1 cellular context compared by ENCODE assay signal in the genomic region with DNA sequence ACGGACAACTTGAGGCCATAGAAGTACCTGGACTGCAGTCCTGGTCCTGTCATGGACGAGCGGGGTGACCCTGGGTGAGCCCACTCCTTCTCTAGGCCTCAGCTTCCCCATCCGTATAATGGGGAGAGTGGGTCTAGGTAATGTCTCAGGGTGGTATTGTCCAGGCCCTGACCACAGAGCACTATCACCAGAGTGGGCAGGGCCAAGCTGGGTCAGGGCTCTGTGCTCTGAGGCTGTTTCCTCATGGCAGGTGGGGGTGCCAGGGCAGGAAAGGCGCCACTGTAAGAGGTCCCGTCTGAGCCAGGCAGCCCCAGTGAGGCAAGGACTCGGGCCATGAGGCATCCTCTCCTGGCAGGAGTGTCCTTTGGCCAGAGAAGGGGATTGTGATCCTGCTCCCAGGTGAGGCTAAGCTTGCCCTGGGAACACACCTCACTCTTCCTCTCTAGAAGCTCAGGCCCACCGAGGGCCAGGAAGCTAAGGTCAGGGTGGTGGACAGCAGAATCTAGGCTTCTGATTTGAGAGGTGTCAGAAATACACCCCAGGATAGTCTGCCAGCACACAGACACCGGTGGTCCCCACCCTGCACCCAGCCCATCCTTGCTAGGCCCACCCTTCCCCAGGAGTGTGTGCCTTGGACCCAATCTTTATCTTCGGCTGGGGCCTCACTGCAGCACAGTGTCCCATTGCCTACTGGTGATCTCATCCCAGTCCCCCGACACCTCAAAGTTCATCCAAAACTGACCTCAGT.
TF ChIP-seq lines count a peak whose summit lies in the region.

No MANE protein-coding gene starts in this region.

TF ChIP-seq in IMR-90, 13 proteins besides CTCF, POLR2A, EP300 and RAD21 (continued from another document):
- TF ChIP-seq, protein P1, sequence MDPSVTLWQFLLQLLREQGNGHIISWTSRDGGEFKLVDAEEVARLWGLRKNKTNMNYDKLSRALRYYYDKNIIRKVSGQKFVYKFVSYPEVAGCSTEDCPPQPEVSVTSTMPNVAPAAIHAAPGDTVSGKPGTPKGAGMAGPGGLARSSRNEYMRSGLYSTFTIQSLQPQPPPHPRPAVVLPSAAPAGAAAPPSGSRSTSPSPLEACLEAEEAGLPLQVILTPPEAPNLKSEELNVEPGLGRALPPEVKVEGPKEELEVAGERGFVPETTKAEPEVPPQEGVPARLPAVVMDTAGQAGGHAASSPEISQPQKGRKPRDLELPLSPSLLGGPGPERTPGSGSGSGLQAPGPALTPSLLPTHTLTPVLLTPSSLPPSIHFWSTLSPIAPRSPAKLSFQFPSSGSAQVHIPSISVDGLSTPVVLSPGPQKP (IDR thresholded peaks at IDR 0.05; ENCODE audit: borderline replicate concordance, low read depth, low read length) = no peak
- TF ChIP-seq FOS (IDR thresholded peaks at IDR 0.05; ENCODE audit: low read depth, low read length) = no peak
- TF ChIP-seq RCOR1 (IDR thresholded peaks at IDR 0.05; ENCODE audit: insufficient replicate concordance, low read length) = no peak
- no peak for TF ChIP-seq SMC3 (IDR thresholded peaks at IDR 0.05; ENCODE audit: low read depth, low read length)
- TF ChIP-seq, protein P2, sequence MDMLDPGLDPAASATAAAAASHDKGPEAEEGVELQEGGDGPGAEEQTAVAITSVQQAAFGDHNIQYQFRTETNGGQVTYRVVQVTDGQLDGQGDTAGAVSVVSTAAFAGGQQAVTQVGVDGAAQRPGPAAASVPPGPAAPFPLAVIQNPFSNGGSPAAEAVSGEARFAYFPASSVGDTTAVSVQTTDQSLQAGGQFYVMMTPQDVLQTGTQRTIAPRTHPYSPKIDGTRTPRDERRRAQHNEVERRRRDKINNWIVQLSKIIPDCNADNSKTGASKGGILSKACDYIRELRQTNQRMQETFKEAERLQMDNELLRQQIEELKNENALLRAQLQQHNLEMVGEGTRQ (IDR thresholded peaks at IDR 0.05; ENCODE audit: low read depth, low read length) = no peak
- no peak for TF ChIP-seq CEBPB (IDR thresholded peaks at IDR 0.05; ENCODE audit: low read depth, low read length)
- TF ChIP-seq MAZ (IDR thresholded peaks at IDR 0.05; ENCODE audit: borderline replicate concordance, low read depth, low read length) = no peak
